8 cellular contexts compared by ENCODE assay signal in the genomic region with DNA sequence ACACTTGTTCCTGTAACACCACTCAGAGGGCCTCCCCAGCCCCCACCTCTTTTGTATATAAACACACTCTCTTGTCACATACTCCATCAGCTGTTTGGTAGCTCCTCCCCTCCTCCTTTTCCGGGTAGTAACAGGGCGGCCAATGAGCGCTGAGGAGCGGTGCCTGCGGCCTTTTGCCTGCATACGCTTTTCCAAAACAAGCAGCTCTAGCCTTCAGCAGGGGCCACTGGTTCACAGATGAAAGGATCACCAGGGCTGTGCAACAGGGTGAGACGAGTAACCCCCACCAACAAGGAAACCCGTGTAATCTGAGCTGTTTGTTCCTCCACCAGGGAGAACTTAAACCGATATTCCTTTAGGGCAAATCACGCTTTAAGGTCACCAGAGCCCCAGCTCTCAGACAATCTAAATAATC. TPM values are rescaled to one million over a fixed set of nuclear protein-coding genes. Genes with fewer than 3 reads are reported as not detected.
DNase-seq lines count a peak whose midpoint lies in the region; ATAC-seq, FAIRE-seq and TF ChIP-seq lines count a peak whose summit lies in the region.

No MANE protein-coding gene starts in this region.

- H2BK20ac ChIP-seq in H1 (ENCODE audit: low read length), result peak overlapping the region; percentile 23; the same call in 1 of the 2 replicates

- peak overlapping the region; percentile 70 to 94 (median 83); a peak in 7 of 8 replicates for H3K4me3 ChIP-seq in H1 (ENCODE audit: extremely low read depth in 1 of 4, insufficient read depth in 2 of 4, low read depth in 3 of 4, low read length in 4 of 4)

- H3K56ac ChIP-seq in H1 (replicated peaks; ENCODE audit: insufficient read length, low read depth, low read length), result peak overlapping the region; percentile 35

- peaks cover 0 to 7% (median 4%) of the 10 kb centered on the region in 4 experiments; a peak in 4 of 7 replicates for H3K4me1 ChIP-seq in H1 (replicated peaks in 1 of 4; ENCODE audit: control insufficient read depth in 3 of 4, insufficient read depth in 4 of 4, low read length in 3 of 4)

- no peaks in the 10 kb centered on the region for H3K27me3 ChIP-seq in H1 (replicated peaks in 1 of 4; ENCODE audit: control insufficient read depth in 3 of 4, extremely low read depth in 1 of 4, insufficient read depth in 3 of 4, low read length in 3 of 4)

- peak overlapping the region; percentile 93 for H3K27ac ChIP-seq in H1 (ENCODE audit: low read depth, low read length)

- H2AK5ac ChIP-seq in H1 (ENCODE audit: low read depth, low read length), result no peak overlapping the region; the same call in 1 of the 2 replicates

- peak overlapping the region; percentile 99 for H2BK5ac ChIP-seq in H1 (ENCODE audit: low read depth, low read length)

- H3K4ac ChIP-seq in H1 (replicated peaks; ENCODE audit: insufficient read length, low read depth, low read length), result no peak overlapping the region

- peak overlapping the region; percentile 4 for H4K91ac ChIP-seq in H1 (replicated peaks; ENCODE audit: insufficient read length, low read length)

- no peak overlapping the region for H3K4me3 Mint-ChIP-seq in memory B cell

- CTCF ChIA-PET in H1 (lab: Charles Lee; ENCODE audit: partially characterized antibody), result interaction anchor here (0.6 to 3.0 kb wide), 5 partner anchors 11 to 123 kb away, joined by 3 to 12 read pairs (median 4); no protein-coding TSS in a partner anchor

- peak overlapping the region in 3 of 4 experiments; percentile 72 to 94 (median 75); a peak in 6 of 7 replicates for H3K9ac ChIP-seq in H1 (replicated peaks in 1 of 4; ENCODE audit: extremely low read depth in 1 of 4, low read depth in 3 of 4, low read length in 3 of 4)

- FAIRE-seq in H1 (lab: Jason Lieb, UNC), result peak; percentile 24

- H2BK15ac ChIP-seq in H1 (ENCODE audit: low read length), result no peak overlapping the region

- peaks cover 16% of the 10 kb centered on the region for H3K23me2 ChIP-seq in H1 (ENCODE audit: low read depth, low read length)

- H3K27ac Mint-ChIP-seq in memory B cell, result no peak overlapping the region

- peak; percentile 40 to 74 for TF ChIP-seq POLR2A in H1 (IDR thresholded peaks at IDR 0.05; ENCODE audit: control extremely low read depth in 1 of 2, low read depth in 2 of 2, low read length in 2 of 2)

- TF ChIP-seq CTCF in AG09319 (IDR thresholded peaks at IDR 0.05; ENCODE audit: low read depth, low read length) (no peak), H1 (IDR thresholded peaks at IDR 0.05; ENCODE audit: control extremely low read depth in 1 of 3, insufficient read depth in 1 of 3, low read depth in 1 of 3, low read length in 3 of 3) (peak in 1 of 3 experiments; percentile 5; a peak in 1 of 4 replicates)

- peaks cover 4 to 5% of the 10 kb centered on the region in 2 experiments for H4K20me1 ChIP-seq in H1 (replicated peaks in 1 of 2; ENCODE audit: control insufficient read depth in 1 of 2, insufficient read depth in 2 of 2, low read length in 2 of 2)

- peak; percentile 58 for ATAC-seq in GM19023 (IDR thresholded peaks at IDR 0.05; ENCODE audit: unreplicated experiment)
- peak; percentile 60 for ATAC-seq in HG03342 (IDR thresholded peaks at IDR 0.05; ENCODE audit: unreplicated experiment)
- ATAC-seq in memory B cell (ENCODE audit: low read depth), result peak; percentile 66

- H2BK12ac ChIP-seq in H1 (ENCODE audit: low read depth, low read length), result peak overlapping the region; percentile 94

- peaks cover 30 to 83% of the 10 kb centered on the region in 2 experiments for H3K79me2 ChIP-seq in H1 (ENCODE audit: control insufficient read depth in 1 of 2, insufficient read depth in 2 of 2, low read length in 2 of 2)

- H3K9me3 ChIP-seq in H1 (ENCODE audit: insufficient read depth in 2 of 2, low read depth in 1 of 2, low read length in 1 of 2), result no peaks in the 10 kb centered on the region

- POLR2A ChIA-PET in H1 (lab: Charles Lee; ENCODE audit: partially characterized antibody), result interaction anchor here (0.7 to 1.7 kb wide), 12 partner anchors 10 to 124 kb away, joined by 3 to 5 read pairs (median 3); no protein-coding TSS in a partner anchor

- H3K14ac ChIP-seq in H1 (ENCODE audit: insufficient read length), result no peak overlapping the region

- peak overlapping the region; percentile 63 for H2BK120ac ChIP-seq in H1 (replicated peaks; ENCODE audit: low read depth, low read length)

- peak overlapping the region; percentile 2 for H4K5ac ChIP-seq in H1 (ENCODE audit: insufficient read length, low read depth, low read length)

- peak; percentile 79 for DNase-seq in AG09319 (ENCODE audit: extremely low read depth, low read depth)
- peak; percentile 95 for DNase-seq in NCI-H526 treated with DMSO at 0.1 percent for 48 hours (lab: John Stamatoyannopoulos, UW)
- peak; percentile 55 to 63 for DNase-seq in activated CD8-positive, alpha-beta memory T cell treated with anti-CD3 and anti-CD28 coated beads for 1 hour (ENCODE audit: extremely low read depth in 1 of 2, low read depth in 1 of 2)
- peak; percentile 79 to 80 for DNase-seq in H1 (ENCODE audit: low read depth in 1 of 2, low spot score in 2 of 2)
- DNase-seq in memory B cell (ENCODE audit: low spot score in 2 of 2), result peak; percentile 59 to 62
- DNase-seq in stimulated activated CD8-positive, alpha-beta memory T cell treated with anti-CD3 and anti-CD28 coated beads, Interleukin-12 subunit alpha, Interleukin-12 subunit beta, amount 100 ng/mL, for 1 hour (ENCODE audit: low read depth), result peak; percentile 76

- peaks cover 7% of the 10 kb centered on the region for H3K79me1 ChIP-seq in H1 (ENCODE audit: low read depth, low read length)

- H4K8ac ChIP-seq in H1 (ENCODE audit: extremely low read depth, insufficient read depth, low read length), result no peak overlapping the region

- peak; percentile 0 to 1; a peak in 1 of 4 replicates for TF ChIP-seq RAD21 in H1 (IDR thresholded peaks at IDR 0.05 in 1 of 2, conservative IDR thresholded peaks at IDR 0.05 in 1 of 2; ENCODE audit: low read depth in 2 of 2, low read length in 2 of 2)

- peaks cover 13% of the 10 kb centered on the region for H3K4me1 Mint-ChIP-seq in memory B cell

- H3K36me3 ChIP-seq in H1 (ENCODE audit: control insufficient read depth in 2 of 4, insufficient read depth in 4 of 4, low read length in 3 of 4), result peaks cover 0 to 2% (median 0%) of the 10 kb centered on the region in 4 experiments; a peak in 1 of 8 replicates

- no peak overlapping the region for H3K23ac ChIP-seq in H1 (ENCODE audit: insufficient read length)

- H3K9me3 Mint-ChIP-seq in memory B cell, result no peaks in the 10 kb centered on the region

- H3K36me3 Mint-ChIP-seq in memory B cell, result peaks cover 7% of the 10 kb centered on the region

- no peak overlapping the region for H2AFZ ChIP-seq in H1 (ENCODE audit: low read length)

- peak in 1 of 2 experiments; percentile 34; a peak in 1 of 3 replicates for TF ChIP-seq EP300 in H1 (IDR thresholded peaks at IDR 0.05; ENCODE audit: borderline replicate concordance in 1 of 2, low read depth in 2 of 2, low read length in 2 of 2)

- H3K4me2 ChIP-seq in H1 (ENCODE audit: insufficient read depth in 1 of 2, low read depth in 2 of 2, low read length in 2 of 2), result peak overlapping the region; percentile 93 to 96

- WGBS in H1 (ENCODE audit: extremely low coverage in 1 of 2, insufficient coverage in 1 of 2, insufficient read length in 1 of 2, insufficient replicate concordance in 2 of 2, low coverage in 1 of 2, low lambda C conversion rate in 2 of 2, missing lambda C conversion rate in 1 of 2), 2 experiments, result 1% methylated on average over 10 of the region's 10 CpGs; no CpG with 5 or more reads in 1 of the 2 experiments

- H3K27me3 Mint-ChIP-seq in memory B cell, result no peaks in the 10 kb centered on the region

- peak overlapping the region; percentile 66; the same call in 1 of the 2 replicates for H3K18ac ChIP-seq in H1 (ENCODE audit: extremely low read depth, low read length)

TF ChIP-seq in H1, 55 proteins besides CTCF, POLR2A, EP300 and RAD21 (continues in another document):
- TF ChIP-seq ASH2L (IDR thresholded peaks at IDR 0.05; ENCODE audit: low read length), result peak; percentile 71
- peak; percentile 63 to 87; a peak in 3 of 4 replicates for TF ChIP-seq SIN3A (conservative IDR thresholded peaks at IDR 0.05 in 1 of 2, IDR thresholded peaks at IDR 0.05 in 1 of 2; ENCODE audit: low read depth in 1 of 2, low read length in 2 of 2)
- no peak for TF ChIP-seq GTF2F1 (IDR thresholded peaks at IDR 0.05; ENCODE audit: borderline replicate concordance, low read depth, low read length)

RNA-seq across cellular contexts. Expression of gene UBE2H, which starts 3.9 kb away (rescaled TPM):
- 62.2 and 62.6 TPM in 2 replicates for total RNA-seq in H1 (2021; fragmentation: NEBNext Ultra II Directional; extraction: Animal tissue kit (Norgen Biotek cat#: 25700))
- polyA plus RNA-seq in H1 (2011; rRNA removed), result 29.0 and 30.6 TPM in 2 replicates
- 41.8 TPM for polyA plus RNA-seq in H1 (2011; cell fraction: cytosol; rRNA removed)
- 20.7 TPM for polyA plus RNA-seq in H1 (2011; cell fraction: nucleus; rRNA removed)
- polyA plus RNA-seq in H1 (2012, experiment 1 of 2), result 32.5 to 59.7 TPM (median 39.3 TPM) in 4 replicates
- 7.3 TPM for polyA plus RNA-seq in H1 (2012, experiment 2 of 2)
- 43.4 TPM for polyA plus RNA-seq in H1 (2013, experiment 1 of 2)
- polyA plus RNA-seq in H1 (2013, experiment 2 of 2), result 48.3 TPM
- polyA minus RNA-seq in H1 (2011; rRNA and poly(A)+ RNA removed), result 49.8 and 56.0 TPM in 2 replicates
- 52.1 TPM for polyA minus RNA-seq in H1 (2011; cell fraction: cytosol; rRNA and poly(A)+ RNA removed)
- polyA minus RNA-seq in H1 (2011; cell fraction: nucleus; rRNA and poly(A)+ RNA removed), result 34.3 TPM

Comparison
In these comparisons a context has a peak if more than half of its experiments do, and no peak if none do; other contexts are left out.
1. Peak in every context shown above with its lines: DNase-seq, ATAC-seq, H3K4me3 ChIP-seq and H3K27ac ChIP-seq.